9 cellular contexts compared by ENCODE assay signal in genomic region chr13:36850790-36851438, GRCh38. TPM values are rescaled to one million over a fixed set of nuclear protein-coding genes. Genes with fewer than 3 reads are reported as not detected.
DNase-seq lines count a peak whose midpoint lies in the region; ATAC-seq and TF ChIP-seq lines count a peak whose summit lies in the region.
"Had no signal": no experiment of that assay in that cellular context is flagged by ENCODE, and none has a peak within 500 bp of the region (broad histone marks: within the 10 kb centered on the region; RNA-seq: fewer than 3 reads in every experiment).

No MANE protein-coding gene starts in this region.

- BruUV-seq in OCI-LY7 (replicated peaks; lab: Mats Ljungman, UMichigan), result no TSS peak

- CTCF ChIA-PET in OCI-LY7 (lab: Charles Lee; ENCODE audit: unreplicated experiment), result no interaction called here

- TF ChIP-seq CTCF in BE2C (IDR thresholded peaks at IDR 0.05; ENCODE audit: low read depth, low read length) (peak; percentile 63), GM12873 (IDR thresholded peaks at IDR 0.05; ENCODE audit: insufficient read depth, low read depth, low read length, missing control alignments) (peak; percentile 46), OCI-LY7 (conservative IDR thresholded peaks at IDR 0.05; ENCODE audit: low read length) (peak; percentile 71), left lung (IDR thresholded peaks at IDR 0.05) (no peak)

- H3K4me2 ChIP-seq in OCI-LY7 (ENCODE audit: low read length), result no peak overlapping the region

- POLR2A ChIA-PET in OCI-LY7 (lab: Charles Lee), result interaction anchor here (0.7 to 1.6 kb wide), 4 partner anchors 9 to 138 kb away, joined by 3 to 5 read pairs (median 4); no protein-coding TSS in a partner anchor

- H3K79me2 ChIP-seq in OCI-LY7 (ENCODE audit: insufficient read depth, low read depth, low read length), result no peaks in the 10 kb centered on the region

- H3K4me1 ChIP-seq in BE2C, result no peaks in the 10 kb centered on the region
- H3K4me1 ChIP-seq in OCI-LY7 (ENCODE audit: insufficient read depth, low read length, poor library complexity, severe bottlenecking), result no peaks in the 10 kb centered on the region
- H3K4me1 ChIP-seq in left lung, result no peaks in the 10 kb centered on the region

- no peaks in the 10 kb centered on the region for H3K9me2 ChIP-seq in OCI-LY7 (ENCODE audit: insufficient read depth, low read length)

- intact Hi-C loops in OCI-LY7 (cut with micrococcal nuclease; ENCODE audit: unreplicated experiment) (no loop called here), left lung (cut with DNase I) (loop anchor here in 1 of 2 donors (10.0 kb wide), 1 partner anchor 134 kb away; no protein-coding TSS in a partner anchor)

- peak; percentile 55 for DNase-seq in BE2C
- peak; percentile 29 for DNase-seq in OCI-LY7 (ENCODE audit: low spot score)
- DNase-seq in erythroblast (lab: John Stamatoyannopoulos, UW), result peak; percentile 37 to 50
- no peak for DNase-seq in NCI-H187 treated with DMSO at 0.1 percent for 48 hours (lab: John Stamatoyannopoulos, UW)
- DNase-seq in left lung, result no peak
- DNase-seq in NCI-H446 (lab: John Stamatoyannopoulos, UW), result no peak
- DNase-seq: substantia nigra had no signal

- ATAC-seq in left lung (no peak), GM21381 (IDR thresholded peaks at IDR 0.05; ENCODE audit: unreplicated experiment) (no peak)

- H4K20me1 ChIP-seq in OCI-LY7 (ENCODE audit: insufficient read depth, low read length), result no peaks in the 10 kb centered on the region

- no peaks in the 10 kb centered on the region for H3K9me3 ChIP-seq in BE2C
- no peaks in the 10 kb centered on the region for H3K9me3 ChIP-seq in OCI-LY7 (ENCODE audit: low read length)
- no peaks in the 10 kb centered on the region for H3K9me3 ChIP-seq in left lung

- no peak overlapping the region for H3K27ac ChIP-seq in OCI-LY7 (ENCODE audit: low read depth, low read length, poor library complexity, severe bottlenecking)
- no peak overlapping the region for H3K27ac ChIP-seq in left lung

- H3K27me3 ChIP-seq in BE2C (no peaks in the 10 kb centered on the region), left lung (no peaks in the 10 kb centered on the region)

- H2AFZ ChIP-seq in OCI-LY7 (ENCODE audit: low read length), result no peak overlapping the region

- no peak overlapping the region for H3K4me3 ChIP-seq in BE2C (ENCODE audit: low read depth, low read length)
- H3K4me3 ChIP-seq in OCI-LY7 (ENCODE audit: low read depth, low read length, poor library complexity, severe bottlenecking), result no peak overlapping the region
- H3K4me3 ChIP-seq in left lung, result no peak overlapping the region

- TF ChIP-seq POLR2A in erythroblast (IDR thresholded peaks at IDR 0.05; ENCODE audit: low read length), result no peak

- H3K36me3 ChIP-seq in BE2C (peaks cover 63% of the 10 kb centered on the region), OCI-LY7 (ENCODE audit: insufficient read depth, low read length) (peaks cover 29% of the 10 kb centered on the region), left lung (peaks cover 0 to 5% of the 10 kb centered on the region in 2 donors)

RNA-seq across cellular contexts. Expression of gene RFXAP, which starts 31.9 kb away (rescaled TPM):
- 5.0 TPM for polyA plus RNA-seq in BE2C (2012; ENCODE audit: insufficient read depth, insufficient read length, low read depth)
- total RNA-seq in OCI-LY7 (2014; rRNA removed; shearing (Covaris generic)), result 10.0 and 11.8 TPM in 2 replicates
- total RNA-seq in OCI-LY7 (2022) (34.1 and 34.5 TPM in 2 replicates), left lung (1 to 10 TPM; 3.6 to 4.7 TPM)

Comparison
In these comparisons a context has a peak if more than half of its experiments do, and no peak if none do; other contexts are left out.
1. DNase-seq: peak in BE2C (single experiment), OCI-LY7 (single experiment) and erythroblast (2 of 2); none in NCI-H187 treated with DMSO at 0.1 percent for 48 hours (single experiment), left lung (0 of 2) and NCI-H446 (0 of 2).
2. CTCF ChIP-seq: peak in BE2C (single experiment), GM12873 (single experiment) and OCI-LY7 (single experiment); none in left lung (0 of 2).